Comparison of ENCODE assay signal across 8 cellular contexts in the genomic region with DNA sequence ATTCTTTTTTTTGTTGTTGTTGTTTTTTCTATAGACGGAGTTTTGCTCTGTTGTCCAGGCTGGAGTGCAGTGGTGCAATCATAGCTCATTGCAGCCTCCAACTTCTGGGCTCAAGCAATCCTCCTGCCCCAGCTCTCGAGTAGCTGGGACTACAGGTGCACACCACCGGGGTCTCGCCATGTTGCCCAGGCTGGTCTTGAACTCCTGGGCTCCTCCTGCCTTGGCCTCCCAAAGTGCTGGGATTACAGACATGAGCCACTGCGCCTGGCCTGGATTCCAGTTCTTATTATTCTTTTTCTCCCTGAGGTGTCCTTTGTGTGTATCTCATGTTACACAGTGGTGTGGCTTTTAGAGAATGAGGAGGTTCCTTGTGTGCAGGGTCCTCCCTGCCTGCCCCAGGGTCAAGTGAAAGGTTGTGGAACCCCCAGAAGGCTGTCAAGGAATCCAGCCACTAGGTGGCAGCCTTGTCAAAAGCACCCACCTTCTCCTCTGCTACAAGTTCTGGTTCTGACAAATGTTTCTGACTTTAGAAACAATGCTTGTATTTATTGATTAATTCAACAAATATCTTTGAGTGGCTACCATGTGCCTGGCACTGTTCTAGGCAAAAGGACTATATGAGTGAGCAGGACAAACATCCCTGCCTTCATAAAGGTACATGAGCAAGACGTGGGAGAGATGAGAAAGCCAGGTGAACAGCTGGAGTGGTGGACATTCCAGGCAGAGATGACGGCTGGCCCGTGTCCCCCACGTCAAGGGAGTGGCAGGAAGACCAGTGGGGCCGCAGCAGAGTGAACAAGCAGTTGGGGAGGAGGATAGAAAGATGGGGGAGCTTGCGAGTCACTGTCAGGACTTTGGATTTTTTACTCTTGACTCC.
DNase-seq lines count a peak whose midpoint lies in the region; ATAC-seq and TF ChIP-seq lines count a peak whose summit lies in the region.

No MANE protein-coding gene starts in this region.

- DNase-seq in NCI-H1436 (lab: John Stamatoyannopoulos, UW) (peak; percentile 24), NCI-H1436 treated with DMSO at 0.1 percent for 48 hours (lab: John Stamatoyannopoulos, UW) (no peak), NCI-H345 (lab: John Stamatoyannopoulos, UW) (peak; percentile 45), left lung (peak in 1 of 2 donors; percentile 46), cortex of kidney (lab: John Stamatoyannopoulos, UW) (no peak)
- peak; percentile 71 for DNase-seq in activated CD4-positive, alpha-beta T cell treated with anti-CD3 and anti-CD28 coated beads, Interleukin-2, amount 10 ng/mL, durations not matched to agents 7 days and 5 days
- peak; percentile 76 for DNase-seq in stimulated activated CD4-positive, alpha-beta T cell treated with anti-CD3 and anti-CD28 coated beads, Interleukin-4, amount 100 ng/mL, for 24 hours

- H3K36me3 ChIP-seq in left lung: no peaks in the 10 kb centered on the region

- no peaks in the 10 kb centered on the region for H3K36me3 Mint-ChIP-seq in activated CD4-positive, alpha-beta T cell treated with anti-CD3 and anti-CD28 coated beads, Interleukin-2, amount 10 ng/mL, durations not matched to agents 7 days and 5 days (ENCODE audit: low read depth)

- H3K27ac ChIP-seq in cingulate gyrus (ENCODE audit: low read depth, low read length) (peak overlapping the region; percentile 83), left lung (no peak overlapping the region)

- H3K4me3 Mint-ChIP-seq in activated CD4-positive, alpha-beta T cell treated with anti-CD3 and anti-CD28 coated beads, Interleukin-2, amount 10 ng/mL, durations not matched to agents 7 days and 5 days: no peak overlapping the region

- intact Hi-C loops in left lung (cut with DNase I): loop anchor here in 1 of 2 donors (10.0 kb wide), 1 partner anchor 103 kb away; no protein-coding TSS in a partner anchor

- peaks cover 10% of the 10 kb centered on the region for H3K27me3 Mint-ChIP-seq in activated CD4-positive, alpha-beta T cell treated with anti-CD3 and anti-CD28 coated beads, Interleukin-2, amount 10 ng/mL, durations not matched to agents 7 days and 5 days

- CTCF ChIA-PET in activated CD4-positive, alpha-beta T cell treated with anti-CD3 and anti-CD28 coated beads, Interleukin-2, amount 10 ng/mL, durations not matched to agents 7 days and 5 days (lab: Charles Lee): interaction anchor here (0.6 to 1.3 kb wide), 7 partner anchors 103 to 266 kb away, joined by 3 to 5 read pairs (median 3); no protein-coding TSS in a partner anchor

- H3K27me3 ChIP-seq in left lung: peaks cover 0 to 7% of the 10 kb centered on the region in 2 donors

- no peaks in the 10 kb centered on the region for H3K9me3 ChIP-seq in left lung

- H3K4me1 Mint-ChIP-seq in activated CD4-positive, alpha-beta T cell treated with anti-CD3 and anti-CD28 coated beads, Interleukin-2, amount 10 ng/mL, durations not matched to agents 7 days and 5 days: peaks cover 2% of the 10 kb centered on the region

- no peaks in the 10 kb centered on the region for H3K9me3 Mint-ChIP-seq in activated CD4-positive, alpha-beta T cell treated with anti-CD3 and anti-CD28 coated beads, Interleukin-2, amount 10 ng/mL, durations not matched to agents 7 days and 5 days

- POLR2A ChIA-PET in activated CD4-positive, alpha-beta T cell treated with anti-CD3 and anti-CD28 coated beads, Interleukin-2, amount 10 ng/mL, durations not matched to agents 7 days and 5 days (lab: Charles Lee): no interaction called here

- H3K4me3 ChIP-seq in left lung: no peak overlapping the region

- TF ChIP-seq CTCF in left lung (IDR thresholded peaks at IDR 0.05): peak; percentile 80 to 93

- peak; percentile 88 for ATAC-seq in left lung

- no peak overlapping the region for H3K27ac Mint-ChIP-seq in activated CD4-positive, alpha-beta T cell treated with anti-CD3 and anti-CD28 coated beads, Interleukin-2, amount 10 ng/mL, durations not matched to agents 7 days and 5 days

- H3K4me1 ChIP-seq in left lung: peaks cover 0 to 6% of the 10 kb centered on the region in 2 donors

Comparison
In these comparisons a context has a peak if more than half of its experiments do, and no peak if none do; other contexts are left out.
1. DNase-seq: peak in NCI-H1436 (single experiment), NCI-H345 (single experiment), activated CD4-positive, alpha-beta T cell treated with anti-CD3 and anti-CD28 coated beads, Interleukin-2, amount 10 ng/mL, durations not matched to agents 7 days and 5 days (single experiment) and stimulated activated CD4-positive, alpha-beta T cell treated with anti-CD3 and anti-CD28 coated beads, Interleukin-4, amount 100 ng/mL, for 24 hours (single experiment); none in NCI-H1436 treated with DMSO at 0.1 percent for 48 hours (single experiment) and cortex of kidney (single experiment).